Comparison of ENCODE assay signal across 1 cellular context in genomic region chr4:150581611-150582010, GRCh38.
TF ChIP-seq lines count a peak whose summit lies in the region.

No MANE protein-coding gene starts in this region.

TF ChIP-seq in H1, 55 proteins besides CTCF, POLR2A, EP300 and RAD21:
- TF ChIP-seq NRF1 (IDR thresholded peaks at IDR 0.05; ENCODE audit: low read depth, low read length) (no peak), MAX (IDR thresholded peaks at IDR 0.05) (peak; percentile 23; the same call in 1 of the 2 replicates)
